In the genomic region with DNA sequence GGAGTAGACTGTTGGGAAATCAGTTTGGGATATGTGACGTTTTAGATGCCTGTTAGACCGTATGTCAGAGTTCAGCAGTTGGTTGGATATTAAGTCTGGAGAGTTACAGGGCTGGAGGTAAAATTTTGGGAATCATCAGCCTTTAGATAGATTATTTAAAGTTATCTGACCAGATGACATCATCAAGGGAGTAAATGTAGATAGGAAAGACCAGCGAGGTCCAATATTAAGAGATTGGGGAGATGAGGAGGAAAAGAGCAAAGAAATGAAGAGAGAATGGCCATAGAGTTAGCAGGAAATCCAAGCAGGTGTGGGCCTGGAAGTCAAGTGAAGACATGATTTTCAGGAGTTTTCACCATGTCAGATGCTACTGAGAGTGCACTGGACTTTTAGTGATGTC, we compare ENCODE assay signal across 1 cellular context.
TF ChIP-seq lines count a peak whose summit lies in the region.

No MANE protein-coding gene starts in this region.

TF ChIP-seq in GM12878, 131 proteins besides CTCF, POLR2A, EP300 and RAD21 (continued from another document):
- TF ChIP-seq, protein P1, sequence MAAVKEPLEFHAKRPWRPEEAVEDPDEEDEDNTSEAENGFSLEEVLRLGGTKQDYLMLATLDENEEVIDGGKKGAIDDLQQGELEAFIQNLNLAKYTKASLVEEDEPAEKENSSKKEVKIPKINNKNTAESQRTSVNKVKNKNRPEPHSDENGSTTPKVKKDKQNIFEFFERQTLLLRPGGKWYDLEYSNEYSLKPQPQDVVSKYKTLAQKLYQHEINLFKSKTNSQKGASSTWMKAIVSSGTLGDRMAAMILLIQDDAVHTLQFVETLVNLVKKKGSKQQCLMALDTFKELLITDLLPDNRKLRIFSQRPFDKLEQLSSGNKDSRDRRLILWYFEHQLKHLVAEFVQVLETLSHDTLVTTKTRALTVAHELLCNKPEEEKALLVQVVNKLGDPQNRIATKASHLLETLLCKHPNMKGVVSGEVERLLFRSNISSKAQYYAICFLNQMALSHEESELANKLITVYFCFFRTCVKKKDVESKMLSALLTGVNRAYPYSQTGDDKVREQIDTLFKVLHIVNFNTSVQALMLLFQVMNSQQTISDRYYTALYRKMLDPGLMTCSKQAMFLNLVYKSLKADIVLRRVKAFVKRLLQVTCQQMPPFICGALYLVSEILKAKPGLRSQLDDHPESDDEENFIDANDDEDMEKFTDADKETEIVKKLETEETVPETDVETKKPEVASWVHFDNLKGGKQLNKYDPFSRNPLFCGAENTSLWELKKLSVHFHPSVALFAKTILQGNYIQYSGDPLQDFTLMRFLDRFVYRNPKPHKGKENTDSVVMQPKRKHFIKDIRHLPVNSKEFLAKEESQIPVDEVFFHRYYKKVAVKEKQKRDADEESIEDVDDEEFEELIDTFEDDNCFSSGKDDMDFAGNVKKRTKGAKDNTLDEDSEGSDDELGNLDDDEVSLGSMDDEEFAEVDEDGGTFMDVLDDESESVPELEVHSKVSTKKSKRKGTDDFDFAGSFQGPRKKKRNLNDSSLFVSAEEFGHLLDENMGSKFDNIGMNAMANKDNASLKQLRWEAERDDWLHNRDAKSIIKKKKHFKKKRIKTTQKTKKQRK (IDR thresholded peaks at IDR 0.05; ENCODE audit: low read depth, low read length), result no peak
